In genomic region chr10:30803058-30803457, GRCh38 we compare ENCODE assay signal across 16 cellular contexts.
DNase-seq lines count a peak whose midpoint lies in the region; ATAC-seq and TF ChIP-seq lines count a peak whose summit lies in the region.
"Had no signal": no experiment of that assay in that cellular context is flagged by ENCODE, and none has a peak within 500 bp of the region (broad histone marks: within the 10 kb centered on the region; RNA-seq: fewer than 3 reads in every experiment).

No MANE protein-coding gene starts in this region.

- peak in 1 of 8 donors; percentile 22 for ATAC-seq in heart right ventricle
- ATAC-seq in Right ventricle myocardium inferior, result no peak
- no peak for ATAC-seq in gastroesophageal sphincter
- no peak for ATAC-seq in activated T-cell treated with anti-CD3 and anti-CD28 coated beads, Interleukin-2, amount 50 U/mL, for 4 hours
- ATAC-seq: PC-3 had no signal

- TF ChIP-seq EP300 in gastroesophageal sphincter (IDR thresholded peaks at IDR 0.05) (no peak), sigmoid colon (IDR thresholded peaks at IDR 0.05) (no peak)

- H3K4me1 ChIP-seq in heart right ventricle, result peaks cover 0 to 16% (median 0%) of the 10 kb centered on the region in 9 donors
- peaks cover 0 to 21% (median 5%) of the 10 kb centered on the region in 3 donors for H3K4me1 ChIP-seq in gastroesophageal sphincter
- peaks cover 3 to 47% (median 21%) of the 10 kb centered on the region in 4 donors for H3K4me1 ChIP-seq in sigmoid colon
- peaks cover 29% of the 10 kb centered on the region for H3K4me1 ChIP-seq in vagina

- no peak for DNase-seq in heart right ventricle
- DNase-seq in Right ventricle myocardium inferior (ENCODE audit: missing footprints), result no peak
- DNase-seq in sigmoid colon, result no peak
- no peak for DNase-seq in vagina (ENCODE audit: extremely low spot score in 2 of 2)
- no peak for DNase-seq in amniotic stem cell (lab: John Stamatoyannopoulos, UW)
- DNase-seq in AML-193 (lab: John Stamatoyannopoulos, UW), result no peak
- DNase-seq in activated T-cell treated with anti-CD3 and anti-CD28 coated beads, Interleukin-2, amount 50 U/mL, for 4 hours, result no peak
- DNase-seq: DND-41, GOT3, KBM-7, NCI-H1436, NCI-H2029 treated with DMSO at 0.1 percent for 48 hours, NCI-H2171 treated with DMSO at 0.1 percent for 48 hours, NCI-H774, PC-3 had no signal

- H3K27me3 Mint-ChIP-seq in activated T-cell treated with anti-CD3 and anti-CD28 coated beads, Interleukin-2, amount 50 U/mL, for 4 hours (ENCODE audit: low read depth), result no peaks in the 10 kb centered on the region

- H3K4me3 ChIP-seq in heart right ventricle (no peak overlapping the region), gastroesophageal sphincter (no peak overlapping the region), sigmoid colon (no peak overlapping the region), vagina (no peak overlapping the region)

- no peak for TF ChIP-seq CTCF in heart right ventricle (IDR thresholded peaks at IDR 0.05)
- TF ChIP-seq CTCF in gastroesophageal sphincter (IDR thresholded peaks at IDR 0.05), result no peak
- no peak for TF ChIP-seq CTCF in sigmoid colon (IDR thresholded peaks at IDR 0.05)
- no peak for TF ChIP-seq CTCF in vagina (IDR thresholded peaks at IDR 0.05)

- H3K27ac ChIP-seq in heart right ventricle (peak overlapping the region in 7 of 10 donors; percentile 11 to 74 (median 72)), gastroesophageal sphincter (peak overlapping the region in 3 of 4 donors; percentile 21 to 62 (median 35)), sigmoid colon (peak overlapping the region; percentile 64 to 94 (median 86)), vagina (peak overlapping the region; percentile 77)

- TF ChIP-seq POLR2A in gastroesophageal sphincter (IDR thresholded peaks at IDR 0.05) (no peak), sigmoid colon (IDR thresholded peaks at IDR 0.05) (no peak), vagina (IDR thresholded peaks at IDR 0.05) (no peak)

- H3K9me3 ChIP-seq in heart right ventricle, result no peaks in the 10 kb centered on the region
- H3K9me3 ChIP-seq in gastroesophageal sphincter, result no peaks in the 10 kb centered on the region
- H3K9me3 ChIP-seq in sigmoid colon, result no peaks in the 10 kb centered on the region
- H3K9me3 ChIP-seq in vagina, result no peaks in the 10 kb centered on the region

- H3K36me3 ChIP-seq in heart right ventricle (no peaks in the 10 kb centered on the region), gastroesophageal sphincter (no peaks in the 10 kb centered on the region), sigmoid colon (no peaks in the 10 kb centered on the region), vagina (no peaks in the 10 kb centered on the region)

- H3K9me3 Mint-ChIP-seq in activated T-cell treated with anti-CD3 and anti-CD28 coated beads, Interleukin-2, amount 50 U/mL, for 4 hours, result no peaks in the 10 kb centered on the region

- no peaks in the 10 kb centered on the region for H3K36me3 Mint-ChIP-seq in activated T-cell treated with anti-CD3 and anti-CD28 coated beads, Interleukin-2, amount 50 U/mL, for 4 hours (ENCODE audit: insufficient read depth)

- no peak overlapping the region for H3K4me3 Mint-ChIP-seq in activated T-cell treated with anti-CD3 and anti-CD28 coated beads, Interleukin-2, amount 50 U/mL, for 4 hours

- WGBS in heart right ventricle, 2 donors, result 85 to 94% methylated on average over 3 of the region's 3 CpGs
- WGBS in gastroesophageal sphincter (ENCODE audit: low coverage in 1 of 2), 2 donors, result 60 to 83% methylated on average over 3 of the region's 3 CpGs
- WGBS in sigmoid colon, 2 donors, result 88 to 89% methylated on average over 3 of the region's 3 CpGs

- intact Hi-C loops in heart right ventricle (cut with DNase I) (no loop called here), Right ventricle myocardium inferior (cut with DNase I) (no loop called here), sigmoid colon (cut with DNase I) (no loop called here), vagina (cut with DNase I) (loop anchor here (10.0 kb wide), 1 partner anchor 62 kb away; no protein-coding TSS in a partner anchor)

- H3K4me1 Mint-ChIP-seq in activated T-cell treated with anti-CD3 and anti-CD28 coated beads, Interleukin-2, amount 50 U/mL, for 4 hours (ENCODE audit: low read depth), result peaks cover 4% of the 10 kb centered on the region

- H3K27me3 ChIP-seq in heart right ventricle (peaks cover 0 to 3% (median 0%) of the 10 kb centered on the region in 7 donors), gastroesophageal sphincter (no peaks in the 10 kb centered on the region), sigmoid colon (no peaks in the 10 kb centered on the region), vagina (no peaks in the 10 kb centered on the region)

Comparison
In these comparisons a context has a peak if more than half of its experiments do, and no peak if none do; other contexts are left out.
1. H3K27ac ChIP-seq: peak in every context shown above with its lines; median percentile 86 in sigmoid colon; 77 in vagina; 72 in heart right ventricle; 35 in gastroesophageal sphincter.